Comparison of ENCODE assay signal across 31 cellular contexts in the genomic region with DNA sequence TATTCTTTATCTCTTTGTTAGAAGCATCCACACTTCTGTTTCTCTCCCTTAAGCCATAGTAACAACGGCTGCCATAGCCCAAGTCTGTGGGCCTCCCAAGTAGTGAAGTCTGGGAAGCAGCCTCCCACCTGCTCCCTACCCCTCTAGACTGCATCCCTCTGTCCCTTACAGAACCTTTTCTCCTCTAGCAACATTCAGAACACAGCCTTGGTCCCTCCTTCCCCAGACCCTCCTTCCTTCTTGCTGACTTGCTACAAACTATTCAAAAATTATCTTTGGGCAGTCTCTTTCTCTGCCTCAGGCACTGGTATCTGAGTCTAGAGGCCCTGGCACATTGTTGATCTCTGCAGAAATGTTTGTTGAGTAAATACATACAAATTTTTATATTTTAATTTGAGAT. TPM values are rescaled to one million over a fixed set of nuclear protein-coding genes. Genes with fewer than 3 reads are reported as not detected.
DNase-seq lines count a peak whose midpoint lies in the region; ATAC-seq, FAIRE-seq and TF ChIP-seq lines count a peak whose summit lies in the region.
"Had no signal": no experiment of that assay in that cellular context is flagged by ENCODE, and none has a peak within 500 bp of the region (broad histone marks: within the 10 kb centered on the region; RNA-seq: fewer than 3 reads in every experiment).

No MANE protein-coding gene starts in this region.

- H3K9me3 Mint-ChIP-seq in activated CD4-positive, alpha-beta memory T cell treated with anti-CD3 and anti-CD28 coated beads for 36 hours: no peaks in the 10 kb centered on the region
- no peaks in the 10 kb centered on the region for H3K9me3 Mint-ChIP-seq in activated CD4-positive, alpha-beta memory T cell treated with anti-CD3 and anti-CD28 coated beads, Interleukin-2, amount 10 ng/mL, durations not matched to agents 7 days and 5 days
- H3K9me3 Mint-ChIP-seq in GM23338 (no peaks in the 10 kb centered on the region; the same call in 1 of the 3 replicates), neural crest cell (no peaks in the 10 kb centered on the region)
- H3K9me3 Mint-ChIP-seq in effector memory CD8-positive, alpha-beta T cell: no peaks in the 10 kb centered on the region
- H3K9me3 Mint-ChIP-seq: stimulated activated naive CD8-positive, alpha-beta T cell treated with anti-CD3 and anti-CD28 coated beads, Interleukin-15, amount 100 ng/mL, for 72 hours had no signal

- H3K27me3 Mint-ChIP-seq in activated CD4-positive, alpha-beta memory T cell treated with anti-CD3 and anti-CD28 coated beads for 36 hours: no peaks in the 10 kb centered on the region
- peaks cover 4% of the 10 kb centered on the region for H3K27me3 Mint-ChIP-seq in activated CD4-positive, alpha-beta memory T cell treated with anti-CD3 and anti-CD28 coated beads, Interleukin-2, amount 10 ng/mL, durations not matched to agents 7 days and 5 days
- peaks cover 18% of the 10 kb centered on the region for H3K27me3 Mint-ChIP-seq in GM23338 (ENCODE audit: insufficient read depth, low read depth, poor library complexity)
- no peaks in the 10 kb centered on the region for H3K27me3 Mint-ChIP-seq in effector memory CD8-positive, alpha-beta T cell
- no peaks in the 10 kb centered on the region for H3K27me3 Mint-ChIP-seq in neural crest cell (ENCODE audit: low read depth)
- H3K27me3 Mint-ChIP-seq: stimulated activated naive CD8-positive, alpha-beta T cell treated with anti-CD3 and anti-CD28 coated beads, Interleukin-15, amount 100 ng/mL, for 72 hours had no signal

- peaks cover 18% of the 10 kb centered on the region for H3K4me1 Mint-ChIP-seq in activated CD4-positive, alpha-beta memory T cell treated with anti-CD3 and anti-CD28 coated beads for 36 hours (ENCODE audit: low read depth)
- peaks cover 21% of the 10 kb centered on the region for H3K4me1 Mint-ChIP-seq in activated CD4-positive, alpha-beta memory T cell treated with anti-CD3 and anti-CD28 coated beads, Interleukin-2, amount 10 ng/mL, durations not matched to agents 7 days and 5 days
- H3K4me1 Mint-ChIP-seq in GM23338 (peaks cover 34% of the 10 kb centered on the region), neural crest cell (peaks cover 32% of the 10 kb centered on the region)
- H3K4me1 Mint-ChIP-seq in effector memory CD8-positive, alpha-beta T cell (ENCODE audit: low read depth in 2 of 2): peaks cover 19 to 31% of the 10 kb centered on the region in 2 donors

- FAIRE-seq in HTR-8/SVneo (lab: Jason Lieb, UNC): no peak
- FAIRE-seq: K562, small intestine had no signal

- DNase-seq in activated CD4-positive, alpha-beta memory T cell treated with anti-CD3 and anti-CD28 coated beads for 36 hours: no peak
- no peak for DNase-seq in activated CD4-positive, alpha-beta memory T cell treated with anti-CD3 and anti-CD28 coated beads, Interleukin-2, amount 10 ng/mL, durations not matched to agents 7 days and 5 days
- DNase-seq in GM23338 (ENCODE audit: low spot score) (no peak), neural crest cell (ENCODE audit: low read depth, low spot score) (no peak), HTR-8/SVneo (ENCODE audit: insufficient read length, low spot score) (no peak)
- no peak for DNase-seq in effector memory CD8-positive, alpha-beta T cell
- DNase-seq: activated CD4-positive, CD25-positive, alpha-beta regulatory T cell; activated effector memory CD4-positive, alpha-beta T cell treated with anti-CD3 and anti-CD28 coated beads, Interleukin-2, amount 50 U/mL, for 16 hours; body of pancreas; COR-L47; GF-D8; head of caudate nucleus; lower lobe of right lung; NCI-H1092 treated with DMSO at 0.1 percent for 48 hours; NCI-H187 treated with DMSO at 0.1 percent for 48 hours; NCI-H524; occipital lobe; PC-3; small intestine; stimulated activated CD4-positive, alpha-beta T cell treated with anti-CD3 and anti-CD28 coated beads, Interleukin-1b, Interleukin-23, amount 100 ng/mL, for 48 hours; stimulated activated CD8-positive, alpha-beta memory T cell treated with anti-CD3 and anti-CD28 coated beads, Interleukin-4, amount 100 ng/mL, for 48 hours; stimulated activated naive CD8-positive, alpha-beta T cell treated with anti-CD3 and anti-CD28 coated beads, Interleukin-15, amount 100 ng/mL, for 72 hours; thyroid gland had no signal

- ATAC-seq in GM23338: no peak
- ATAC-seq in effector memory CD8-positive, alpha-beta T cell (replicated peaks): no peak
- no peak for ATAC-seq in HG02938 (IDR thresholded peaks at IDR 0.05; ENCODE audit: unreplicated experiment)
- no peak for ATAC-seq in GM19324 (IDR thresholded peaks at IDR 0.05; ENCODE audit: low FRiP score, unreplicated experiment)
- ATAC-seq: body of pancreas; K562; lower lobe of right lung; PC-3; Right ventricle myocardium inferior; stimulated activated naive CD8-positive, alpha-beta T cell treated with anti-CD3 and anti-CD28 coated beads, Interleukin-15, amount 100 ng/mL, for 72 hours had no signal

- no peaks in the 10 kb centered on the region for H3K9me2 ChIP-seq in GM23338 (ENCODE audit: insufficient read depth)

- H3F3A ChIP-seq in GM23338 (replicated peaks; ENCODE audit: low read depth): peaks cover 2% of the 10 kb centered on the region; the same call in 1 of the 2 replicates

- intact Hi-C loops in activated CD4-positive, alpha-beta memory T cell treated with anti-CD3 and anti-CD28 coated beads for 36 hours (cut with micrococcal nuclease): no loop called here

- no peaks in the 10 kb centered on the region for H4K20me1 ChIP-seq in GM23338 (replicated peaks; ENCODE audit: insufficient read depth)

- H3K4me3 ChIP-seq in GM23338: no peak overlapping the region
- H3K4me3 ChIP-seq: body of pancreas, HAP-1, K562, lower lobe of right lung, thyroid gland had no signal

- H3K27me3 ChIP-seq in GM23338 (ENCODE audit: insufficient read depth): no peaks in the 10 kb centered on the region
- H3K27me3 ChIP-seq: body of pancreas, thyroid gland had no signal

- CTCF ChIA-PET in activated CD4-positive, alpha-beta memory T cell treated with anti-CD3 and anti-CD28 coated beads for 36 hours (lab: Charles Lee): interaction anchor here (1.6 to 9.7 kb wide), 5 partner anchors 12 to 211 kb away, joined by 3 to 104 read pairs (median 11); no protein-coding TSS in a partner anchor
- CTCF ChIA-PET in activated CD4-positive, alpha-beta memory T cell treated with anti-CD3 and anti-CD28 coated beads, Interleukin-2, amount 10 ng/mL, durations not matched to agents 7 days and 5 days (lab: Charles Lee): interaction anchor here (0.6 to 1.4 kb wide), 6 partner anchors 13 to 224 kb away, joined by 3 to 6 read pairs (median 3); a partner anchor contains a TSS

- POLR2A ChIA-PET in activated CD4-positive, alpha-beta memory T cell treated with anti-CD3 and anti-CD28 coated beads for 36 hours (lab: Charles Lee): no interaction called here
- POLR2A ChIA-PET in activated CD4-positive, alpha-beta memory T cell treated with anti-CD3 and anti-CD28 coated beads, Interleukin-2, amount 10 ng/mL, durations not matched to agents 7 days and 5 days (lab: Charles Lee): no interaction called here

- H2AFZ ChIP-seq in GM23338: no peak overlapping the region

- no peak overlapping the region for H3K27ac ChIP-seq in GM23338 (ENCODE audit: low read depth)
- H3K27ac ChIP-seq: body of pancreas, lower lobe of right lung, thyroid gland had no signal

- H3K36me3 Mint-ChIP-seq in activated CD4-positive, alpha-beta memory T cell treated with anti-CD3 and anti-CD28 coated beads for 36 hours: peaks cover 11% of the 10 kb centered on the region
- peaks cover 17% of the 10 kb centered on the region for H3K36me3 Mint-ChIP-seq in activated CD4-positive, alpha-beta memory T cell treated with anti-CD3 and anti-CD28 coated beads, Interleukin-2, amount 10 ng/mL, durations not matched to agents 7 days and 5 days (ENCODE audit: low read depth)
- H3K36me3 Mint-ChIP-seq in GM23338 (ENCODE audit: low read depth) (no peaks in the 10 kb centered on the region; the same call in 2 of the 3 replicates), neural crest cell (ENCODE audit: low read depth) (no peaks in the 10 kb centered on the region)
- H3K36me3 Mint-ChIP-seq in effector memory CD8-positive, alpha-beta T cell (ENCODE audit: insufficient read depth): peaks cover 25% of the 10 kb centered on the region

- no peaks in the 10 kb centered on the region for H3K36me3 ChIP-seq in GM23338 (ENCODE audit: insufficient read depth)
- H3K36me3 ChIP-seq: HAP-1, thyroid gland had no signal

- TF ChIP-seq CTCF in GM23338 (conservative IDR thresholded peaks at IDR 0.05; ENCODE audit: low read depth in 2 of 2) (no peak), neural crest cell (conservative IDR thresholded peaks at IDR 0.05) (no peak)

- H3K79me2 ChIP-seq in GM23338 (replicated peaks; ENCODE audit: insufficient read depth): no peaks in the 10 kb centered on the region; the same call in 1 of the 2 replicates

- no peak overlapping the region for H3K4me2 ChIP-seq in GM23338

- no peak overlapping the region for H3K4me3 Mint-ChIP-seq in activated CD4-positive, alpha-beta memory T cell treated with anti-CD3 and anti-CD28 coated beads for 36 hours
- no peak overlapping the region for H3K4me3 Mint-ChIP-seq in activated CD4-positive, alpha-beta memory T cell treated with anti-CD3 and anti-CD28 coated beads, Interleukin-2, amount 10 ng/mL, durations not matched to agents 7 days and 5 days
- H3K4me3 Mint-ChIP-seq in GM23338 (peak overlapping the region; percentile 19; the same call in 1 of the 3 replicates), neural crest cell (peak overlapping the region; percentile 90)
- peak overlapping the region; percentile 4 to 42 for H3K4me3 Mint-ChIP-seq in effector memory CD8-positive, alpha-beta T cell
- H3K4me3 Mint-ChIP-seq: stimulated activated naive CD8-positive, alpha-beta T cell treated with anti-CD3 and anti-CD28 coated beads, Interleukin-15, amount 100 ng/mL, for 72 hours had no signal

- peaks cover 28% of the 10 kb centered on the region; the same call in 1 of the 2 replicates for H3K4me1 ChIP-seq in GM23338 (ENCODE audit: insufficient read depth)

- H3K27ac Mint-ChIP-seq in activated CD4-positive, alpha-beta memory T cell treated with anti-CD3 and anti-CD28 coated beads for 36 hours: peak overlapping the region; percentile 43
- no peak overlapping the region for H3K27ac Mint-ChIP-seq in activated CD4-positive, alpha-beta memory T cell treated with anti-CD3 and anti-CD28 coated beads, Interleukin-2, amount 10 ng/mL, durations not matched to agents 7 days and 5 days
- H3K27ac Mint-ChIP-seq in GM23338 (no peak overlapping the region), neural crest cell (ENCODE audit: unreplicated experiment) (no peak overlapping the region)
- H3K27ac Mint-ChIP-seq in effector memory CD8-positive, alpha-beta T cell: peak overlapping the region in 1 of 2 donors; percentile 35
- H3K27ac Mint-ChIP-seq: stimulated activated naive CD8-positive, alpha-beta T cell treated with anti-CD3 and anti-CD28 coated beads, Interleukin-15, amount 100 ng/mL, for 72 hours had no signal

RNA-seq across cellular contexts. Expression of a gene that starts 2.3 kb away (rescaled TPM):
- total RNA-seq in activated CD4-positive, alpha-beta memory T cell treated with anti-CD3 and anti-CD28 coated beads for 36 hours: under 1 TPM; 0.17 to 0.24 TPM
- total RNA-seq in activated CD4-positive, alpha-beta memory T cell treated with anti-CD3 and anti-CD28 coated beads, Interleukin-2, amount 10 ng/mL, durations not matched to agents 7 days and 5 days: under 1 TPM; 0.05 to 0.13 TPM
- 2.3 and 4.9 TPM in 2 replicates for total RNA-seq in GM23338 (2014; rRNA removed; shearing (Covaris generic))
- polyA plus RNA-seq in GM23338 (2016; fragmentation: Nextera tagmentation; extraction: Ambion mirVana): 0.19 and 0.49 TPM in 2 replicates
- total RNA-seq in neural crest cell: 4.8 and 5.2 TPM in 2 replicates
- total RNA-seq: A172 had no signal

RNA-seq across cellular contexts. Expression of a gene that starts 2.5 kb away (rescaled TPM):
- total RNA-seq in activated CD4-positive, alpha-beta memory T cell treated with anti-CD3 and anti-CD28 coated beads for 36 hours: 10 to 100 TPM; 87.8 to 89.5 TPM
- total RNA-seq in activated CD4-positive, alpha-beta memory T cell treated with anti-CD3 and anti-CD28 coated beads, Interleukin-2, amount 10 ng/mL, durations not matched to agents 7 days and 5 days: 100 to 1,000 TPM; 133 to 136 TPM
- total RNA-seq in GM23338 (2014; rRNA removed; shearing (Covaris generic)): 22.6 and 24.9 TPM in 2 replicates
- polyA plus RNA-seq in GM23338 (2016; fragmentation: Nextera tagmentation; extraction: Ambion mirVana): 14.6 and 16.4 TPM in 2 replicates
- 28.8 and 32.8 TPM in 2 replicates for total RNA-seq in neural crest cell

RNA-seq across cellular contexts. Expression of a gene that starts 17.4 kb away (rescaled TPM):
- 1 to 10 TPM; 3.5 to 3.9 TPM for total RNA-seq in activated CD4-positive, alpha-beta memory T cell treated with anti-CD3 and anti-CD28 coated beads for 36 hours
- 1 to 10 TPM; 4.0 to 4.3 TPM for total RNA-seq in activated CD4-positive, alpha-beta memory T cell treated with anti-CD3 and anti-CD28 coated beads, Interleukin-2, amount 10 ng/mL, durations not matched to agents 7 days and 5 days
- 0.52 TPM in 1 of 2 replicates, not detected in the other for total RNA-seq in GM23338 (2014; rRNA removed; shearing (Covaris generic))
- 0.42 TPM in 1 of 2 replicates, not detected in the other for polyA plus RNA-seq in GM23338 (2016; fragmentation: Nextera tagmentation; extraction: Ambion mirVana)
- 1.0 and 1.4 TPM in 2 replicates for total RNA-seq in neural crest cell
- total RNA-seq: epithelial cell of proximal tubule, kidney epithelial cell, occipital lobe had no signal

RNA-seq across cellular contexts. Expression of a gene that starts 45.2 kb away (rescaled TPM):
- total RNA-seq in activated CD4-positive, alpha-beta memory T cell treated with anti-CD3 and anti-CD28 coated beads for 36 hours: 10 to 100 TPM; 76.0 to 76.5 TPM
- total RNA-seq in activated CD4-positive, alpha-beta memory T cell treated with anti-CD3 and anti-CD28 coated beads, Interleukin-2, amount 10 ng/mL, durations not matched to agents 7 days and 5 days: 100 to 1,000 TPM; 100 to 101 TPM
- 47.8 and 58.9 TPM in 2 replicates for total RNA-seq in GM23338 (2014; rRNA removed; shearing (Covaris generic))
- 89.3 and 106 TPM in 2 replicates for polyA plus RNA-seq in GM23338 (2016; fragmentation: Nextera tagmentation; extraction: Ambion mirVana)
- 39.5 and 42.1 TPM in 2 replicates for total RNA-seq in neural crest cell

RNA-seq across cellular contexts. Expression of a gene that starts 51.8 kb away (rescaled TPM):
- 10 to 100 TPM; 41.3 to 42.0 TPM for total RNA-seq in activated CD4-positive, alpha-beta memory T cell treated with anti-CD3 and anti-CD28 coated beads for 36 hours
- 10 to 100 TPM; 36.7 to 40.1 TPM for total RNA-seq in activated CD4-positive, alpha-beta memory T cell treated with anti-CD3 and anti-CD28 coated beads, Interleukin-2, amount 10 ng/mL, durations not matched to agents 7 days and 5 days
- total RNA-seq in GM23338 (2014; rRNA removed; shearing (Covaris generic)): 21.7 and 32.6 TPM in 2 replicates
- polyA plus RNA-seq in GM23338 (2016; fragmentation: Nextera tagmentation; extraction: Ambion mirVana): 10.0 and 11.4 TPM in 2 replicates
- 46.9 and 49.8 TPM in 2 replicates for total RNA-seq in neural crest cell

Comparison
In these comparisons a context has a peak if more than half of its experiments do, and no peak if none do; other contexts are left out.
1. H3K4me3 Mint-ChIP-seq: peak in GM23338 (single experiment), effector memory CD8-positive, alpha-beta T cell (2 of 2) and neural crest cell (single experiment); none in activated CD4-positive, alpha-beta memory T cell treated with anti-CD3 and anti-CD28 coated beads for 36 hours (single experiment) and activated CD4-positive, alpha-beta memory T cell treated with anti-CD3 and anti-CD28 coated beads, Interleukin-2, amount 10 ng/mL, durations not matched to agents 7 days and 5 days (single experiment).